In the genomic region with DNA sequence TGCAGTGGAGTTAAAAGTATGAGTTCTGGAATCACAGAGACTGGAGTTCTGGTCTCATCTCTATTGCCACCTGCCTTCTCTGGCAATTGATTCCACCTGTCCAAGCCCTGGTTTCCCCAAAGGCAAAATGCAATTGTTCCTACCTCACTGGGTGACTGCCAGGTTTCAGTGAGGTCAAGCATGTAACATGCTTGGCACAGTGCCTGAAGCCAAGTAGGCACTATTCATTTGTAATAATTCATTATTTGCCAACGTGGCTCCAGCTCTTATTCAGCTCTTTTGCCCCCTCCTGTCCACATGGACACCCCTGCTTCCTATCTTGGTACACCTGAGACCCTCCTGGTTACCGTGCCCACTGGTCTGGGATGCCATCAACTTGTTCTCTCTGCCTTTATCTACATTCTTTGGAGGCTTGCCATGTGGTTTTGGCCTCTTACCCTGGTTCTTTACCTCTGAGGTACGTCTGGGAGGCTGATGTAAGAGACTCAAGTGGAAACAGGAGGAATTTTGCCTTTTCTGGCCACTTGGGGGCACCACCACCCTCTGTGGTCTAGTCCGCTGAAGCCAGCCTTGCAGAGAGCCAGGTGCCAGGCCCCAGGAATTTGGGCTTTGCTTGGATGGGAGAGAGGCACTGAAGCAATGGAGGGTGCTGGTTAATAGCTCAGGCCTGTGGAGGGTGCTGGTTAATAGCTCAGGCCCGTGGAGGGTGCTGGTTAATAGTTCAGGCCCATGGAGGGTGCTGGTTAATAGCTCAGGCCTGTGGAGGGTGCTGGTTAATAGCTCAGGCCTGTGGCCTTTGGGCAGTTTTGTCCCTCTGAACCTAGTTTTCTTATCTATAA, we compare ENCODE assay signal across 1 cellular context.
TF ChIP-seq lines count a peak whose summit lies in the region.

No MANE protein-coding gene starts in this region.

TF ChIP-seq in HepG2, 621 proteins besides CTCF, POLR2A, EP300 and RAD21 (continued from another document and continues in another):
- TF ChIP-seq, protein P1, sequence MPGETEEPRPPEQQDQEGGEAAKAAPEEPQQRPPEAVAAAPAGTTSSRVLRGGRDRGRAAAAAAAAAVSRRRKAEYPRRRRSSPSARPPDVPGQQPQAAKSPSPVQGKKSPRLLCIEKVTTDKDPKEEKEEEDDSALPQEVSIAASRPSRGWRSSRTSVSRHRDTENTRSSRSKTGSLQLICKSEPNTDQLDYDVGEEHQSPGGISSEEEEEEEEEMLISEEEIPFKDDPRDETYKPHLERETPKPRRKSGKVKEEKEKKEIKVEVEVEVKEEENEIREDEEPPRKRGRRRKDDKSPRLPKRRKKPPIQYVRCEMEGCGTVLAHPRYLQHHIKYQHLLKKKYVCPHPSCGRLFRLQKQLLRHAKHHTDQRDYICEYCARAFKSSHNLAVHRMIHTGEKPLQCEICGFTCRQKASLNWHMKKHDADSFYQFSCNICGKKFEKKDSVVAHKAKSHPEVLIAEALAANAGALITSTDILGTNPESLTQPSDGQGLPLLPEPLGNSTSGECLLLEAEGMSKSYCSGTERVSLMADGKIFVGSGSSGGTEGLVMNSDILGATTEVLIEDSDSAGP (CRISPR knock-in tag; IDR thresholded peaks at IDR 0.05; ENCODE audit: borderline replicate concordance) = no peak
- no peak for TF ChIP-seq ZBTB8A (CRISPR knock-in tag; IDR thresholded peaks at IDR 0.05; ENCODE audit: borderline replicate concordance, low read depth)
- TF ChIP-seq CREB3 (CRISPR knock-in tag; IDR thresholded peaks at IDR 0.05) = no peak
- TF ChIP-seq SMC3 (IDR thresholded peaks at IDR 0.05; ENCODE audit: low read length) = peak; percentile 69
- no peak for TF ChIP-seq SOX5 (CRISPR knock-in tag; IDR thresholded peaks at IDR 0.05; ENCODE audit: borderline replicate concordance)
- TF ChIP-seq ATF4 (CRISPR knock-in tag; IDR thresholded peaks at IDR 0.05) = peak in 1 of 2 experiments; percentile 95; a peak in 2 of 4 replicates
- no peak for TF ChIP-seq PPARG (CRISPR knock-in tag; conservative IDR thresholded peaks at IDR 0.05)
- TF ChIP-seq ETV5 (CRISPR knock-in tag; IDR thresholded peaks at IDR 0.05; ENCODE audit: borderline replicate concordance) = 0 out of 2 replicates have a peak, but pooled peaks have one; percentile 18
- peak; percentile 71; the same call in 1 of the 2 replicates for TF ChIP-seq EZH2 (conservative IDR thresholded peaks at IDR 0.05; ENCODE audit: low read depth, low read length)
- 0 out of 2 replicates have a peak, but pooled peaks have one; percentile 36 for TF ChIP-seq IRF2 (CRISPR knock-in tag; IDR thresholded peaks at IDR 0.05)
- no peak for TF ChIP-seq GATAD1 (CRISPR knock-in tag; IDR thresholded peaks at IDR 0.05)
- TF ChIP-seq ZNF235 (CRISPR knock-in tag; IDR thresholded peaks at IDR 0.05; ENCODE audit: borderline replicate concordance) = no peak
- TF ChIP-seq ZNF629 (CRISPR knock-in tag; conservative IDR thresholded peaks at IDR 0.05) = no peak
- no peak for TF ChIP-seq ZNF383 (CRISPR knock-in tag; IDR thresholded peaks at IDR 0.05; ENCODE audit: borderline replicate concordance)
- TF ChIP-seq ATAD3A (CRISPR knock-in tag; IDR thresholded peaks at IDR 0.05) = no peak
- TF ChIP-seq ZNF350 (CRISPR knock-in tag; IDR thresholded peaks at IDR 0.05; ENCODE audit: borderline replicate concordance, low read depth) = 0 out of 2 replicates have a peak, but pooled peaks have one; percentile 28
- TF ChIP-seq, protein P2, sequence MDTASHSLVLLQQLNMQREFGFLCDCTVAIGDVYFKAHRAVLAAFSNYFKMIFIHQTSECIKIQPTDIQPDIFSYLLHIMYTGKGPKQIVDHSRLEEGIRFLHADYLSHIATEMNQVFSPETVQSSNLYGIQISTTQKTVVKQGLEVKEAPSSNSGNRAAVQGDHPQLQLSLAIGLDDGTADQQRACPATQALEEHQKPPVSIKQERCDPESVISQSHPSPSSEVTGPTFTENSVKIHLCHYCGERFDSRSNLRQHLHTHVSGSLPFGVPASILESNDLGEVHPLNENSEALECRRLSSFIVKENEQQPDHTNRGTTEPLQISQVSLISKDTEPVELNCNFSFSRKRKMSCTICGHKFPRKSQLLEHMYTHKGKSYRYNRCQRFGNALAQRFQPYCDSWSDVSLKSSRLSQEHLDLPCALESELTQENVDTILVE (CRISPR knock-in tag; IDR thresholded peaks at IDR 0.05) = no peak
- TF ChIP-seq TEAD3 (CRISPR knock-in tag; optimal IDR thresholded peaks at IDR 0.05; ENCODE audit: borderline replicate concordance) = peak; percentile 66
- TF ChIP-seq ZBTB42 (CRISPR knock-in tag; IDR thresholded peaks at IDR 0.05) = no peak
- peak; percentile 71 for TF ChIP-seq XRCC5 (optimal IDR thresholded peaks at IDR 0.05; ENCODE audit: low read length)
- TF ChIP-seq EEA1 (CRISPR knock-in tag; IDR thresholded peaks at IDR 0.05; ENCODE audit: borderline replicate concordance) = 0 out of 2 replicates have a peak, but pooled peaks have one; percentile 12
- TF ChIP-seq GATAD2A (CRISPR knock-in tag; IDR thresholded peaks at IDR 0.05) = 0 out of 2 replicates have a peak, but pooled peaks have one; percentile 16
- 0 out of 2 replicates have a peak, but pooled peaks have one; percentile 25 for TF ChIP-seq SRF (IDR thresholded peaks at IDR 0.05; ENCODE audit: low read depth, low read length)
- TF ChIP-seq ZNF318 (CRISPR knock-in tag; IDR thresholded peaks at IDR 0.05) = no peak
- peak; percentile 16; the same call in 1 of the 2 replicates for TF ChIP-seq SALL1 (CRISPR knock-in tag; IDR thresholded peaks at IDR 0.05)
- peak; percentile 40; the same call in 1 of the 2 replicates for TF ChIP-seq CEBPG (CRISPR knock-in tag; IDR thresholded peaks at IDR 0.05)
- TF ChIP-seq, protein P3, sequence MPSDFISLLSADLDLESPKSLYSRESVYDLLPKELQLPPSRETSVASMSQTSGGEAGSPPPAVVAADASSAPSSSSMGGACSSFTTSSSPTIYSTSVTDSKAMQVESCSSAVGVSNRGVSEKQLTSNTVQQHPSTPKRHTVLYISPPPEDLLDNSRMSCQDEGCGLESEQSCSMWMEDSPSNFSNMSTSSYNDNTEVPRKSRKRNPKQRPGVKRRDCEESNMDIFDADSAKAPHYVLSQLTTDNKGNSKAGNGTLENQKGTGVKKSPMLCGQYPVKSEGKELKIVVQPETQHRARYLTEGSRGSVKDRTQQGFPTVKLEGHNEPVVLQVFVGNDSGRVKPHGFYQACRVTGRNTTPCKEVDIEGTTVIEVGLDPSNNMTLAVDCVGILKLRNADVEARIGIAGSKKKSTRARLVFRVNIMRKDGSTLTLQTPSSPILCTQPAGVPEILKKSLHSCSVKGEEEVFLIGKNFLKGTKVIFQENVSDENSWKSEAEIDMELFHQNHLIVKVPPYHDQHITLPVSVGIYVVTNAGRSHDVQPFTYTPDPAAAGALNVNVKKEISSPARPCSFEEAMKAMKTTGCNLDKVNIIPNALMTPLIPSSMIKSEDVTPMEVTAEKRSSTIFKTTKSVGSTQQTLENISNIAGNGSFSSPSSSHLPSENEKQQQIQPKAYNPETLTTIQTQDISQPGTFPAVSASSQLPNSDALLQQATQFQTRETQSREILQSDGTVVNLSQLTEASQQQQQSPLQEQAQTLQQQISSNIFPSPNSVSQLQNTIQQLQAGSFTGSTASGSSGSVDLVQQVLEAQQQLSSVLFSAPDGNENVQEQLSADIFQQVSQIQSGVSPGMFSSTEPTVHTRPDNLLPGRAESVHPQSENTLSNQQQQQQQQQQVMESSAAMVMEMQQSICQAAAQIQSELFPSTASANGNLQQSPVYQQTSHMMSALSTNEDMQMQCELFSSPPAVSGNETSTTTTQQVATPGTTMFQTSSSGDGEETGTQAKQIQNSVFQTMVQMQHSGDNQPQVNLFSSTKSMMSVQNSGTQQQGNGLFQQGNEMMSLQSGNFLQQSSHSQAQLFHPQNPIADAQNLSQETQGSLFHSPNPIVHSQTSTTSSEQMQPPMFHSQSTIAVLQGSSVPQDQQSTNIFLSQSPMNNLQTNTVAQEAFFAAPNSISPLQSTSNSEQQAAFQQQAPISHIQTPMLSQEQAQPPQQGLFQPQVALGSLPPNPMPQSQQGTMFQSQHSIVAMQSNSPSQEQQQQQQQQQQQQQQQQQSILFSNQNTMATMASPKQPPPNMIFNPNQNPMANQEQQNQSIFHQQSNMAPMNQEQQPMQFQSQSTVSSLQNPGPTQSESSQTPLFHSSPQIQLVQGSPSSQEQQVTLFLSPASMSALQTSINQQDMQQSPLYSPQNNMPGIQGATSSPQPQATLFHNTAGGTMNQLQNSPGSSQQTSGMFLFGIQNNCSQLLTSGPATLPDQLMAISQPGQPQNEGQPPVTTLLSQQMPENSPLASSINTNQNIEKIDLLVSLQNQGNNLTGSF (CRISPR knock-in tag; IDR thresholded peaks at IDR 0.05) = no peak
- 0 out of 2 replicates have a peak, but pooled peaks have one; percentile 26 for TF ChIP-seq FOXC1 (CRISPR knock-in tag; IDR thresholded peaks at IDR 0.05; ENCODE audit: borderline replicate concordance)
- no peak for TF ChIP-seq ZHX1 (CRISPR knock-in tag; IDR thresholded peaks at IDR 0.05; ENCODE audit: low read depth)
- no peak for TF ChIP-seq ZNF33A (CRISPR knock-in tag; IDR thresholded peaks at IDR 0.05; ENCODE audit: borderline replicate concordance)
- TF ChIP-seq ZNF234 (CRISPR knock-in tag; conservative IDR thresholded peaks at IDR 0.05) = no peak
- TF ChIP-seq HIVEP1 (CRISPR knock-in tag; IDR thresholded peaks at IDR 0.05) = 0 out of 2 replicates have a peak, but pooled peaks have one; percentile 20
